Comparison of ENCODE assay signal across 35 cellular contexts in genomic region chr2:216448829-216449228, GRCh38.
"Had no signal": no experiment of that assay in that cellular context is flagged by ENCODE, and none has a peak within 500 bp of the region (broad histone marks: within the 10 kb centered on the region; RNA-seq: fewer than 3 reads in every experiment).

No MANE protein-coding gene starts in this region.

- H3K27me3 ChIP-seq: MG63 had no signal

- H3K4me3 ChIP-seq: MG63 had no signal

- DNase-seq: Karpas-422, Kasumi-1, MG63, MM.1S, MV-4-11, NCI-H1048, NCI-H1092, NCI-H1092 treated with DMSO at 0.1 percent for 48 hours, NCI-H1105, NCI-H1105 treated with DMSO at 0.1 percent for 48 hours, NCI-H1417, NCI-H1417 treated with DMSO at 0.1 percent for 48 hours, NCI-H1436, NCI-H1436 treated with DMSO at 0.1 percent for 48 hours, NCI-H146, NCI-H1694, NCI-H1694 treated with DMSO at 0.1 percent for 48 hours, NCI-H187, NCI-H187 treated with DMSO at 0.1 percent for 48 hours, NCI-H1930, NCI-H2029, NCI-H2029 treated with DMSO at 0.1 percent for 48 hours, NCI-H2081, NCI-H2081 treated with DMSO at 0.1 percent for 48 hours, NCI-H2107, NCI-H2171, NCI-H2171 treated with DMSO at 0.1 percent for 48 hours, NCI-H2227 treated with DMSO at 0.1 percent for 48 hours, NCI-H226, NCI-H345, NCI-H446, NCI-H446 treated with DMSO at 0.1 percent for 48 hours, NCI-H510A, NCI-H510A treated with DMSO at 0.1 percent for 48 hours had no signal

- H3K4me2 ChIP-seq: KMS-11 had no signal

- H3K9ac ChIP-seq: KMS-11 had no signal

- H3K27ac ChIP-seq: KMS-11 had no signal
